Comparison of ENCODE assay signal across 1 cellular context in the genomic region with DNA sequence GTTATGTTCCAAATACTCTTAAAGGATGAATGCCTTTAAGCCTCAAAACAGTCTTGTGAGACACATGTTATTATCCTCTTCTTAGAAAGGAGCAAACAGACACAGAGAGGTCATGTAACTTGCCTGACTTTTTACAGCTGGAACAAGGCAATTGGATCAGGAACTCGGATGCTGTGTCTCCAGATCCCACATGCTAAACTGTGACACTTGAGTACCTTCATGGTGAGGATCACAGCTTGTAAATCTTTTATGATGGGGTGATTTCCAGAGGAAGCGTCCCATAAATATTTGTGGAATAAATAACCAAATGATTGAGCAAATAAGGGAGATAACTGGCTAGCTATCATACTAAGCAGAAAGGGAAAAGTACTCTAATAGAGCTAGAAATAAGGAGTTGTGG.
TF ChIP-seq lines count a peak whose summit lies in the region.

No MANE protein-coding gene starts in this region.

TF ChIP-seq in IMR-90, 13 proteins besides CTCF, POLR2A, EP300 and RAD21 (continued from another document):
- TF ChIP-seq, protein P1, sequence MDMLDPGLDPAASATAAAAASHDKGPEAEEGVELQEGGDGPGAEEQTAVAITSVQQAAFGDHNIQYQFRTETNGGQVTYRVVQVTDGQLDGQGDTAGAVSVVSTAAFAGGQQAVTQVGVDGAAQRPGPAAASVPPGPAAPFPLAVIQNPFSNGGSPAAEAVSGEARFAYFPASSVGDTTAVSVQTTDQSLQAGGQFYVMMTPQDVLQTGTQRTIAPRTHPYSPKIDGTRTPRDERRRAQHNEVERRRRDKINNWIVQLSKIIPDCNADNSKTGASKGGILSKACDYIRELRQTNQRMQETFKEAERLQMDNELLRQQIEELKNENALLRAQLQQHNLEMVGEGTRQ (IDR thresholded peaks at IDR 0.05; ENCODE audit: low read depth, low read length) = no peak
- no peak for TF ChIP-seq CEBPB (IDR thresholded peaks at IDR 0.05; ENCODE audit: low read depth, low read length)
- TF ChIP-seq MAFK (IDR thresholded peaks at IDR 0.05; ENCODE audit: low read depth, low read length) = no peak
- no peak for TF ChIP-seq MAZ (IDR thresholded peaks at IDR 0.05; ENCODE audit: borderline replicate concordance, low read depth, low read length)
- TF ChIP-seq SMC3 (IDR thresholded peaks at IDR 0.05; ENCODE audit: low read depth, low read length) = no peak
- TF ChIP-seq RCOR1 (IDR thresholded peaks at IDR 0.05; ENCODE audit: insufficient replicate concordance, low read length) = no peak
- no peak for TF ChIP-seq RFX5 (IDR thresholded peaks at IDR 0.05; ENCODE audit: low read depth, low read length)
